Comparison of ENCODE assay signal across 8 cellular contexts in the genomic region with DNA sequence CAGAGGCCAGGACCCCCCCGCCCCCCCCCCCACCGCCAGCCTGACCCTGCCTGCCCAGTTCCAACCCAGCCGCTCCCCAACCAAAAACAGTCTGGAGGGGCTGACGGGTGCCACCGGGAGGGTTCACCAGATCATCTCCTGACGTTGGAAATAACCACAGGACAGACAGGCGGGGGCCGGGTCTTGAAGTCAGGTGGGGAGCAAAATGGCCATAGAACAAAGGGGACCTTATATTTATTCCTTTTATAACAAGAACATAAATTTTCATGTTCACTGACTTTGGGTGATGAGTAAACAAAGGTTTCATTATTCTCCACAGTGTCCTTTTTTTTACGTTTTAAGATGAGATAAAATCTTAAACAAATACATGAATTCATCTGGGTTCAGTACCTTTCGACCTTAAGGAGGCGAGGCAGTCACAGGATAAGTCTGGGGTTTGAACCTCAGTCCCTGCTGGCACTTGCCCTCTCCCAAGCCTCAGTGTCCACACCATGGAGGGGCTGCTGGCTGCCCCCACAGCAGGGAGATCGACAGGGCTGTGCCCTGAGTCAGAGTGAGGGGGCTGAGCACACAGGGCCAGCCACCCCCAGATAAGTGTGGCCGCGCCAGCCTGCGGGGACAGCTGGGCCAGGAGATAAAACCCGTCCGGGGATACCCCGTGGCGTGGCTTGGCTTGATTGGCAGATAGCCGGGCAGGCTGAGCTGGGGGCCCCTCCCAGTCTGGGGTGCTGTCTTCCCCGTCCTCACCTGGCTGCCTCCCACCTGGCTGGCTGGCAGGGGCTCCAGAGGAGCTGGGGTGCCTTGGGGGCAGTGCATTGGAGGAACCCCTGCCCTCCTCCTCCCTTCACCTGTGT. TPM values are rescaled to one million over a fixed set of nuclear protein-coding genes. Genes with fewer than 3 reads are reported as not detected.
A peak's percentile ranks its signal among the peaks of the same experiment; 100 is the strongest.
DNase-seq lines count a peak whose midpoint lies in the region; ATAC-seq and TF ChIP-seq lines count a peak whose summit lies in the region.

No MANE protein-coding gene starts in this region.

- H3K4me3 Mint-ChIP-seq in dendritic cell treated with granulocyte-macrophage colony-stimulating factor and Interleukin-4, amounts not matched to agents 40 ng/mL and 50 ng/mL, for 4 days, result no peak overlapping the region

- H3K27me3 ChIP-seq in Panc1 (ENCODE audit: control insufficient read depth, insufficient read depth, low read length) (no peaks in the 10 kb centered on the region), sigmoid colon (no peaks in the 10 kb centered on the region)

- H3K27ac ChIP-seq in Panc1 (ENCODE audit: low read length), result peak overlapping the region; percentile 71
- peak overlapping the region; percentile 72 to 87 (median 84) for H3K27ac ChIP-seq in sigmoid colon

- H3K4me3 ChIP-seq in Panc1 (ENCODE audit: low read depth in 2 of 2, low read length in 2 of 2), result peak overlapping the region in 1 of 2 experiments; percentile 23; a peak in 2 of 4 replicates
- H3K4me3 ChIP-seq in sigmoid colon, result peak overlapping the region in 3 of 4 donors; percentile 24 to 34 (median 32)

- DNase-seq in Daoy (ENCODE audit: low read depth) (peak; percentile 42), Panc1 (ENCODE audit: low read depth, low spot score) (no peak), sigmoid colon (no peak), NCI-H146 treated with DMSO at 0.1 percent for 48 hours (lab: John Stamatoyannopoulos, UW; ENCODE audit: unreplicated experiment) (no peak), ecto neural progenitor cell (ENCODE audit: low spot score) (no peak), middle frontal gyrus (ENCODE audit: extremely low spot score, low spot score) (no peak), NCI-H510A (lab: John Stamatoyannopoulos, UW) (no peak)

- in situ Hi-C loops in Panc1 (cut with HindIII; ENCODE audit: low pct_unique_long_range_greater_than_20kb, low sequenced_read_pairs), result no loop called here

- peaks cover 63% of the 10 kb centered on the region for H3K4me1 Mint-ChIP-seq in dendritic cell treated with granulocyte-macrophage colony-stimulating factor and Interleukin-4, amounts not matched to agents 40 ng/mL and 50 ng/mL, for 4 days (ENCODE audit: low read depth)

- TF ChIP-seq EP300 in sigmoid colon (IDR thresholded peaks at IDR 0.05), result no peak

- H3K27ac Mint-ChIP-seq in dendritic cell treated with granulocyte-macrophage colony-stimulating factor and Interleukin-4, amounts not matched to agents 40 ng/mL and 50 ng/mL, for 4 days, result peak overlapping the region; percentile 84

- BruUV-seq in Panc1 (replicated peaks; lab: Mats Ljungman, UMichigan), result no TSS peak

- 18 to 54% methylated on average over 21 of the region's 21 CpGs for WGBS in sigmoid colon, 2 donors

- POLR2A ChIA-PET in Panc1 (lab: Charles Lee), result no interaction called here

- no peaks in the 10 kb centered on the region for H3K9me3 ChIP-seq in Panc1 (ENCODE audit: control insufficient read depth, insufficient read depth, low read depth, low read length)
- no peaks in the 10 kb centered on the region for H3K9me3 ChIP-seq in sigmoid colon

- intact Hi-C loops in Panc1 (cut with micrococcal nuclease; ENCODE audit: unreplicated experiment), result no loop called here
- intact Hi-C loops in dendritic cell treated with granulocyte-macrophage colony-stimulating factor and Interleukin-4, amounts not matched to agents 40 ng/mL and 50 ng/mL, for 4 days (cut with micrococcal nuclease), result loop anchor here (5.0 to 10.0 kb wide), 2 partner anchors 51 to 77 kb away; no protein-coding TSS in a partner anchor
- intact Hi-C loops in sigmoid colon (cut with DNase I), result loop anchor here (5.0 to 10.0 kb wide), 3 partner anchors 62 to 921 kb away; partner anchors contain the start of gene FBXO31

- H3K36me3 ChIP-seq in Panc1 (ENCODE audit: control insufficient read depth, insufficient read depth, low read length), result peaks cover 4% of the 10 kb centered on the region
- H3K36me3 ChIP-seq in sigmoid colon, result peaks cover 0 to 17% (median 2%) of the 10 kb centered on the region in 4 donors

- peak; percentile 3 for ATAC-seq in Panc1

- H3K27me3 Mint-ChIP-seq in dendritic cell treated with granulocyte-macrophage colony-stimulating factor and Interleukin-4, amounts not matched to agents 40 ng/mL and 50 ng/mL, for 4 days, result peaks cover 10% of the 10 kb centered on the region

- TF ChIP-seq CTCF in Panc1 (IDR thresholded peaks at IDR 0.05), result no peak
- TF ChIP-seq CTCF in sigmoid colon (IDR thresholded peaks at IDR 0.05), result no peak

- TF ChIP-seq POLR2A in sigmoid colon (IDR thresholded peaks at IDR 0.05), result no peak

- H3K4me1 ChIP-seq in Panc1 (ENCODE audit: control insufficient read depth, insufficient read depth, low read length) (peaks cover 71% of the 10 kb centered on the region), sigmoid colon (peaks cover 0 to 87% (median 78%) of the 10 kb centered on the region in 4 donors)

- peaks cover 17% of the 10 kb centered on the region for H3K36me3 Mint-ChIP-seq in dendritic cell treated with granulocyte-macrophage colony-stimulating factor and Interleukin-4, amounts not matched to agents 40 ng/mL and 50 ng/mL, for 4 days (ENCODE audit: low read depth)

- no peaks in the 10 kb centered on the region for H3K9me3 Mint-ChIP-seq in dendritic cell treated with granulocyte-macrophage colony-stimulating factor and Interleukin-4, amounts not matched to agents 40 ng/mL and 50 ng/mL, for 4 days

- CTCF ChIA-PET in Panc1 (lab: Charles Lee), result no interaction called here

RNA-seq across cellular contexts. Expression of gene SLC7A5, which starts 15.0 kb away (rescaled TPM):
- 24.9 and 31.6 TPM in 2 replicates for total RNA-seq in Daoy (2014; rRNA removed; shearing (Covaris generic))
- total RNA-seq in Panc1 (2021; ENCODE audit: unreplicated experiment), result 231 TPM
- 265 TPM for polyA plus RNA-seq in Panc1 (2012; ENCODE audit: insufficient read length)
- 1 to 10 TPM; 2.9 to 8.1 (median 3.6) TPM for total RNA-seq in sigmoid colon
- polyA plus RNA-seq in sigmoid colon, result 10 to 100 TPM in 1 of 3 donors, 1 to 10 TPM in 1, under 1 TPM in 1; 0.60 to 44.5 (median 1.2) TPM
